Comparison of ENCODE assay signal across 8 cellular contexts in genomic region chr2:234495801-234496441, GRCh38. TPM values are rescaled to one million over a fixed set of nuclear protein-coding genes. Genes with fewer than 3 reads are reported as not detected.
DNase-seq lines count a peak whose midpoint lies in the region; ATAC-seq lines count a peak whose summit lies in the region.

No MANE protein-coding gene starts in this region.

- H3K4me1 Mint-ChIP-seq in activated naive CD4-positive, alpha-beta T cell treated with anti-CD3 and anti-CD28 coated beads, Interleukin-2, amount 10 ng/mL, durations not matched to agents 7 days and 5 days: peaks cover 36% of the 10 kb centered on the region

- H3K27ac Mint-ChIP-seq in activated naive CD4-positive, alpha-beta T cell treated with anti-CD3 and anti-CD28 coated beads, Interleukin-2, amount 10 ng/mL, durations not matched to agents 7 days and 5 days: peak overlapping the region; percentile 100

- DNase-seq in DMS 273 (lab: John Stamatoyannopoulos, UW; ENCODE audit: unreplicated experiment) (peak; percentile 53), DMS 273 treated with DMSO at 0.1 percent for 48 hours (lab: John Stamatoyannopoulos, UW) (no peak), LHCN-M2 (ENCODE audit: low read depth) (peak; percentile 32), left ventricle myocardium superior (peak; percentile 50), sciatic nerve (ENCODE audit: low spot score) (no peak), AML-193 (lab: John Stamatoyannopoulos, UW) (no peak)
- DNase-seq in activated naive CD4-positive, alpha-beta T cell treated with anti-CD3 and anti-CD28 coated beads, Interleukin-2, amount 10 ng/mL, durations not matched to agents 7 days and 5 days: peak; percentile 58

- H3K27me3 Mint-ChIP-seq in activated naive CD4-positive, alpha-beta T cell treated with anti-CD3 and anti-CD28 coated beads, Interleukin-2, amount 10 ng/mL, durations not matched to agents 7 days and 5 days: peaks cover 10% of the 10 kb centered on the region

- no peaks in the 10 kb centered on the region for H3K9me3 Mint-ChIP-seq in activated naive CD4-positive, alpha-beta T cell treated with anti-CD3 and anti-CD28 coated beads, Interleukin-2, amount 10 ng/mL, durations not matched to agents 7 days and 5 days

- ATAC-seq in left ventricle myocardium superior (no peak), sciatic nerve (peak; percentile 5), HG03439 (IDR thresholded peaks at IDR 0.05; ENCODE audit: unreplicated experiment) (no peak)

- CTCF ChIA-PET in activated naive CD4-positive, alpha-beta T cell treated with anti-CD3 and anti-CD28 coated beads, Interleukin-2, amount 10 ng/mL, durations not matched to agents 7 days and 5 days (lab: Charles Lee): interaction anchor here (1.0 to 5.4 kb wide), 4 partner anchors 41 to 205 kb away, joined by 4 to 70 read pairs (median 4); no protein-coding TSS in a partner anchor

- H3K36me3 Mint-ChIP-seq in activated naive CD4-positive, alpha-beta T cell treated with anti-CD3 and anti-CD28 coated beads, Interleukin-2, amount 10 ng/mL, durations not matched to agents 7 days and 5 days: peaks cover 62% of the 10 kb centered on the region

- intact Hi-C loops in left ventricle myocardium superior (cut with micrococcal nuclease) (no loop called here), sciatic nerve (cut with DNase I) (loop anchor here (10.0 kb wide), 1 partner anchor 511 kb away; no protein-coding TSS in a partner anchor)

- peak overlapping the region; percentile 90 for H3K4me3 Mint-ChIP-seq in activated naive CD4-positive, alpha-beta T cell treated with anti-CD3 and anti-CD28 coated beads, Interleukin-2, amount 10 ng/mL, durations not matched to agents 7 days and 5 days

RNA-seq across cellular contexts. Expression of gene ARL4C, which starts 1.0 kb away (rescaled TPM):
- total RNA-seq in LHCN-M2 (2014; rRNA removed) (17.1 and 19.6 TPM in 2 replicates), left ventricle myocardium superior (1.5 TPM), sciatic nerve (10.7 TPM)
- polyA plus RNA-seq in LHCN-M2 (2012): 10.5 TPM

Comparison
In these comparisons a context has a peak if more than half of its experiments do, and no peak if none do; other contexts are left out.
1. DNase-seq: peak in DMS 273 (single experiment), LHCN-M2 (single experiment), activated naive CD4-positive, alpha-beta T cell treated with anti-CD3 and anti-CD28 coated beads, Interleukin-2, amount 10 ng/mL, durations not matched to agents 7 days and 5 days (single experiment) and left ventricle myocardium superior (single experiment); none in DMS 273 treated with DMSO at 0.1 percent for 48 hours (single experiment), sciatic nerve (single experiment) and AML-193 (0 of 2).